In genomic region chr1:184340984-184341383, GRCh38 we compare ENCODE assay signal across 1 cellular context.
TF ChIP-seq lines count a peak whose summit lies in the region.

No MANE protein-coding gene starts in this region.

TF ChIP-seq in K562, 482 proteins besides CTCF, POLR2A, EP300 and RAD21 (continued from another document):
- TF ChIP-seq ELK1 (CRISPR knock-in tag; IDR thresholded peaks at IDR 0.05): no peak
- TF ChIP-seq NR2C2 (CRISPR knock-in tag; IDR thresholded peaks at IDR 0.05): no peak
- no peak for TF ChIP-seq NR2C2 (tag; IDR thresholded peaks at IDR 0.05)
- TF ChIP-seq FOXA1 (IDR thresholded peaks at IDR 0.05; ENCODE audit: borderline replicate concordance): no peak
- TF ChIP-seq NEUROD1 (IDR thresholded peaks at IDR 0.05; ENCODE audit: borderline replicate concordance, low read depth, low read length, partially characterized antibody): no peak
- TF ChIP-seq ZNF408 (CRISPR knock-in tag; IDR thresholded peaks at IDR 0.05; ENCODE audit: low read depth): no peak
- no peak for TF ChIP-seq ZBTB7A (IDR thresholded peaks at IDR 0.05; ENCODE audit: borderline replicate concordance, control insufficient read depth, low read depth, low read length)
- no peak for TF ChIP-seq MAFG (tag; conservative IDR thresholded peaks at IDR 0.05)
- TF ChIP-seq ZNF76 (CRISPR knock-in tag; IDR thresholded peaks at IDR 0.05; ENCODE audit: borderline replicate concordance): no peak
- no peak for TF ChIP-seq ZKSCAN1 (IDR thresholded peaks at IDR 0.05; ENCODE audit: low read depth, low read length)
- TF ChIP-seq CBFB (CRISPR knock-in tag; IDR thresholded peaks at IDR 0.05): no peak
- TF ChIP-seq BACH1 (tag; IDR thresholded peaks at IDR 0.05): no peak
- no peak for TF ChIP-seq ATF4 (CRISPR knock-in tag; IDR thresholded peaks at IDR 0.05)
- TF ChIP-seq ETV1 (tag; conservative IDR thresholded peaks at IDR 0.05; ENCODE audit: low read depth): no peak
- no peak for TF ChIP-seq MTA1 (IDR thresholded peaks at IDR 0.05; ENCODE audit: borderline replicate concordance)
- no peak for TF ChIP-seq ZBTB2 (IDR thresholded peaks at IDR 0.05)
- TF ChIP-seq ATF1 (CRISPR knock-in tag; IDR thresholded peaks at IDR 0.05): no peak
- TF ChIP-seq ATF1 (tag; IDR thresholded peaks at IDR 0.05): no peak
TF ChIP-seq in K562: peak in this region for 0.
